16 cellular contexts compared by ENCODE assay signal in genomic region chr2:180663016-180663471, GRCh38.
A peak's percentile ranks its signal among the peaks of the same experiment; 100 is the strongest.
DNase-seq lines count a peak whose midpoint lies in the region; ATAC-seq and TF ChIP-seq lines count a peak whose summit lies in the region.
"Had no signal": no experiment of that assay in that cellular context is flagged by ENCODE, and none has a peak within 500 bp of the region (broad histone marks: within the 10 kb centered on the region; RNA-seq: fewer than 3 reads in every experiment).

No MANE protein-coding gene starts in this region.

- no peak overlapping the region for H2BK12ac ChIP-seq in trophoblast cell (ENCODE audit: low read length)

- H3K36me3 ChIP-seq in mammary epithelial cell (ENCODE audit: insufficient read depth, low read length) (no peaks in the 10 kb centered on the region), trophoblast cell (ENCODE audit: control insufficient read depth in 1 of 2, insufficient read depth in 2 of 2, low read length in 2 of 2) (no peaks in the 10 kb centered on the region), upper lobe of right lung (no peaks in the 10 kb centered on the region)
- H3K36me3 ChIP-seq: adrenal gland, stomach had no signal

- H3K27ac ChIP-seq in mammary epithelial cell (ENCODE audit: insufficient read depth, low read depth, low read length) (no peak overlapping the region), trophoblast cell (ENCODE audit: low read depth, low read length) (no peak overlapping the region), upper lobe of right lung (no peak overlapping the region)
- H3K27ac ChIP-seq: adrenal gland, coronary artery, stomach had no signal

- H3K9me3 ChIP-seq in mammary epithelial cell (replicated peaks; ENCODE audit: insufficient read depth, low read length) (no peaks in the 10 kb centered on the region), trophoblast cell (ENCODE audit: insufficient read depth, low read depth, low read length) (no peaks in the 10 kb centered on the region), upper lobe of right lung (no peaks in the 10 kb centered on the region)
- H3K9me3 ChIP-seq: adrenal gland, stomach had no signal

- H2AK5ac ChIP-seq in trophoblast cell (ENCODE audit: low read length), result no peak overlapping the region

- no peak overlapping the region for H3K23ac ChIP-seq in trophoblast cell (ENCODE audit: low read length)

- no peaks in the 10 kb centered on the region for H3K9me3 Mint-ChIP-seq in MCF 10A (ENCODE audit: unreplicated experiment)
- H3K9me3 Mint-ChIP-seq in central memory CD8-positive, alpha-beta T cell, result no peaks in the 10 kb centered on the region

- no peak for DNase-seq in mammary epithelial cell
- no peak for DNase-seq in MCF 10A (ENCODE audit: unreplicated experiment)
- DNase-seq in NAMALWA (ENCODE audit: low spot score), result peak; percentile 20
- DNase-seq in central memory CD8-positive, alpha-beta T cell (ENCODE audit: low spot score in 2 of 2), result no peak
- DNase-seq in stromal cell of bone marrow (ENCODE audit: low read depth), result peak; percentile 33
- no peak for DNase-seq in trophoblast cell
- DNase-seq in upper lobe of right lung, result no peak
- DNase-seq in NCI-H146 treated with DMSO at 0.1 percent for 48 hours (lab: John Stamatoyannopoulos, UW; ENCODE audit: unreplicated experiment), result no peak
- DNase-seq: adrenal gland, erythroblast, stomach, T-helper 2 cell had no signal

- H3K27me3 ChIP-seq in mammary epithelial cell (ENCODE audit: insufficient read depth, low read length), result no peaks in the 10 kb centered on the region
- no peaks in the 10 kb centered on the region for H3K27me3 ChIP-seq in trophoblast cell (ENCODE audit: insufficient read depth, low read length)
- H3K27me3 ChIP-seq in upper lobe of right lung, result no peaks in the 10 kb centered on the region
- H3K27me3 ChIP-seq: adrenal gland, stomach had no signal

- CTCF ChIA-PET in mammary epithelial cell (lab: Charles Lee; ENCODE audit: low non-redundant PET), result no interaction called here
- CTCF ChIA-PET in MCF 10A (lab: Yijun Ruan, JAX), result interaction anchor here (0.8 to 1.2 kb wide), 3 partner anchors 14 to 415 kb away, joined by 3 to 8 read pairs (median 5); no protein-coding TSS in a partner anchor

- no peak for TF ChIP-seq CTCF in mammary epithelial cell (conservative IDR thresholded peaks at IDR 0.05 in 1 of 2, IDR thresholded peaks at IDR 0.05 in 1 of 2; ENCODE audit: extremely low read depth in 1 of 2, insufficient read depth in 1 of 2, low read depth in 1 of 2, low read length in 2 of 2)
- TF ChIP-seq CTCF in MCF 10A (IDR thresholded peaks at IDR 0.05; ENCODE audit: unreplicated experiment), result no peak
- no peak for TF ChIP-seq CTCF in upper lobe of right lung (IDR thresholded peaks at IDR 0.05)

- WGBS in mammary epithelial cell (ENCODE audit: low coverage, missing lambda C conversion rate), result 81% methylated on average over 3 of the region's 3 CpGs
- no CpG with 5 or more reads among the region's 3 CpGs for WGBS in trophoblast cell (ENCODE audit: extremely low coverage, insufficient coverage, insufficient read length)

- no peaks in the 10 kb centered on the region for H3K27me3 Mint-ChIP-seq in MCF 10A (ENCODE audit: insufficient read depth, unreplicated experiment)
- H3K27me3 Mint-ChIP-seq in central memory CD8-positive, alpha-beta T cell, result peaks cover 49% of the 10 kb centered on the region

- H3K4me2 ChIP-seq in mammary epithelial cell (ENCODE audit: insufficient read depth, low read depth, low read length) (peak overlapping the region; percentile 14), trophoblast cell (ENCODE audit: low read length) (no peak overlapping the region)

- no peak overlapping the region for H3K18ac ChIP-seq in trophoblast cell (ENCODE audit: low read length)

- no peak overlapping the region for H4K12ac ChIP-seq in trophoblast cell (ENCODE audit: low read depth, low read length)

- H3K27ac Mint-ChIP-seq in MCF 10A (ENCODE audit: low read depth, unreplicated experiment), result no peak overlapping the region
- H3K27ac Mint-ChIP-seq in central memory CD8-positive, alpha-beta T cell (ENCODE audit: low read depth), result no peak overlapping the region

- H3K4me1 ChIP-seq in mammary epithelial cell (ENCODE audit: insufficient read depth, low read length), result peaks cover 17% of the 10 kb centered on the region
- H3K4me1 ChIP-seq in trophoblast cell (ENCODE audit: control insufficient read depth in 1 of 2, insufficient read depth in 2 of 2, low read length in 2 of 2), result no peaks in the 10 kb centered on the region
- H3K4me1 ChIP-seq in upper lobe of right lung, result no peaks in the 10 kb centered on the region
- H3K4me1 ChIP-seq: adrenal gland had no signal

- dilution Hi-C loops in mammary epithelial cell (cut with HindIII; ENCODE audit: low sequenced_read_pairs), result no loop called here

- H4K20me1 ChIP-seq in mammary epithelial cell (ENCODE audit: insufficient read depth, low read length), result no peaks in the 10 kb centered on the region

- H3K14ac ChIP-seq in trophoblast cell (ENCODE audit: low read length), result no peak overlapping the region

- ATAC-seq in central memory CD8-positive, alpha-beta T cell (replicated peaks; ENCODE audit: extremely low read depth, poor library complexity, severe bottlenecking), result no peak
- no peak for ATAC-seq in upper lobe of right lung
- ATAC-seq: Panc1 had no signal

- H3K4me3 ChIP-seq in mammary epithelial cell (replicated peaks in 1 of 3; ENCODE audit: insufficient read depth in 1 of 3, low read depth in 2 of 3, low read length in 3 of 3) (no peak overlapping the region), trophoblast cell (ENCODE audit: low read depth, low read length) (no peak overlapping the region), upper lobe of right lung (no peak overlapping the region)
- H3K4me3 ChIP-seq: adrenal gland, coronary artery, lung had no signal

- no peak overlapping the region for H4K91ac ChIP-seq in trophoblast cell (ENCODE audit: low read depth, low read length)

- H2AFZ ChIP-seq in mammary epithelial cell (ENCODE audit: low read depth, low read length), result no peak overlapping the region
- no peak overlapping the region for H2AFZ ChIP-seq in trophoblast cell (ENCODE audit: insufficient read depth, low read length, poor library complexity)

- no peak overlapping the region for H3K4me3 Mint-ChIP-seq in MCF 10A (ENCODE audit: unreplicated experiment)
- peak overlapping the region; percentile 24 for H3K4me3 Mint-ChIP-seq in central memory CD8-positive, alpha-beta T cell
- H3K4me3 Mint-ChIP-seq: neural crest cell had no signal

- H3K4me1 Mint-ChIP-seq in MCF 10A (ENCODE audit: insufficient read depth, unreplicated experiment), result no peaks in the 10 kb centered on the region
- H3K4me1 Mint-ChIP-seq in central memory CD8-positive, alpha-beta T cell, result peaks cover 11% of the 10 kb centered on the region
- H3K4me1 Mint-ChIP-seq: neural crest cell had no signal

- peaks cover 1% of the 10 kb centered on the region for H3K79me1 ChIP-seq in trophoblast cell (ENCODE audit: low read length)

- intact Hi-C loops in mammary epithelial cell (cut with micrococcal nuclease), result no loop called here
- intact Hi-C loops in MCF 10A (cut with micrococcal nuclease), result no loop called here
- intact Hi-C loops in upper lobe of right lung (cut with DNase I), result no loop called here

- H3K36me3 Mint-ChIP-seq in MCF 10A (ENCODE audit: insufficient read depth, unreplicated experiment), result no peaks in the 10 kb centered on the region
- H3K36me3 Mint-ChIP-seq in central memory CD8-positive, alpha-beta T cell (ENCODE audit: insufficient read depth), result no peaks in the 10 kb centered on the region

- no peak overlapping the region for H3K4ac ChIP-seq in trophoblast cell (ENCODE audit: low read depth, low read length)

- BruUV-seq in mammary epithelial cell (replicated peaks; lab: Mats Ljungman, UMichigan), result no TSS peak
- BruUV-seq in MCF 10A (replicated peaks; lab: Mats Ljungman, UMichigan), result no TSS peak

- H2BK5ac ChIP-seq in trophoblast cell (ENCODE audit: low read depth, low read length, poor library complexity), result no peak overlapping the region

- H3K9ac ChIP-seq in mammary epithelial cell (ENCODE audit: insufficient read depth, low read length) (no peak overlapping the region), trophoblast cell (ENCODE audit: low read length) (no peak overlapping the region)

- in situ Hi-C loops in mammary epithelial cell (cut with MboI; ENCODE audit: low sequenced_read_pairs in 2 of 2), result no loop called here

- no peak overlapping the region for H4K8ac ChIP-seq in trophoblast cell (ENCODE audit: low read depth, low read length)

- H3K79me2 ChIP-seq in mammary epithelial cell (ENCODE audit: insufficient read depth, low read length), result no peaks in the 10 kb centered on the region
- H3K79me2 ChIP-seq in trophoblast cell (ENCODE audit: control insufficient read depth, insufficient read depth, low read length, poor library complexity), result no peaks in the 10 kb centered on the region

- no peak overlapping the region for H2BK120ac ChIP-seq in trophoblast cell (ENCODE audit: insufficient read depth, low read length, poor library complexity)

- POLR2A ChIA-PET in MCF 10A (lab: Yijun Ruan, JAX), result interaction anchor here (0.6 to 2.5 kb wide), 4 partner anchors 10 to 1247 kb away, joined by 3 to 8 read pairs (median 4); no protein-coding TSS in a partner anchor

Comparison
In these comparisons a context has a peak if more than half of its experiments do, and no peak if none do; other contexts are left out.
1. DNase-seq: peak in NAMALWA (single experiment) and stromal cell of bone marrow (single experiment); none in mammary epithelial cell (single experiment), MCF 10A (single experiment), central memory CD8-positive, alpha-beta T cell (0 of 2), trophoblast cell (0 of 2), upper lobe of right lung (single experiment) and NCI-H146 treated with DMSO at 0.1 percent for 48 hours (single experiment).